In genomic region chr2:152171733-152172132, GRCh38 we compare ENCODE assay signal across 1 cellular context.
TF ChIP-seq lines count a peak whose summit lies in the region.

No MANE protein-coding gene starts in this region.

TF ChIP-seq in GM12878, 131 proteins besides CTCF, POLR2A, EP300 and RAD21:
- TF ChIP-seq IKZF1 (conservative IDR thresholded peaks at IDR 0.05) (peak; percentile 66), MLLT1 (IDR thresholded peaks at IDR 0.05) (0 out of 2 replicates have a peak, but pooled peaks have one; percentile 36), IKZF2 (IDR thresholded peaks at IDR 0.05) (peak; percentile 55 to 63; a peak in 2 of 4 replicates), ATF7 (IDR thresholded peaks at IDR 0.05; ENCODE audit: low read depth) (peak; percentile 54), RUNX3 (IDR thresholded peaks at IDR 0.05; ENCODE audit: low read length) (peak; percentile 37; the same call in 1 of the 2 replicates), ELK1 (IDR thresholded peaks at IDR 0.05; ENCODE audit: low read depth, low read length) (no peak), SUPT20H (IDR thresholded peaks at IDR 0.05; ENCODE audit: borderline replicate concordance, control insufficient read depth, low read depth, low read length) (no peak)
